ENCODE assay signal across 1 cellular context in genomic region chr1:80533775-80534314, GRCh38.
TF ChIP-seq lines count a peak whose summit lies in the region.

No MANE protein-coding gene starts in this region.

TF ChIP-seq in HCT116, 20 proteins besides CTCF, POLR2A, EP300 and RAD21 (continued from another document):
- TF ChIP-seq CEBPB (IDR thresholded peaks at IDR 0.05; ENCODE audit: low read depth): no peak
- TF ChIP-seq TCF7L2 (IDR thresholded peaks at IDR 0.05; ENCODE audit: borderline replicate concordance, extremely low read depth, insufficient read depth, insufficient read length): no peak
- no peak for TF ChIP-seq ZFX (IDR thresholded peaks at IDR 0.05)
- TF ChIP-seq ELF1 (IDR thresholded peaks at IDR 0.05; ENCODE audit: borderline replicate concordance, low read depth): no peak
- TF ChIP-seq POLR2AphosphoS5 (IDR thresholded peaks at IDR 0.05; ENCODE audit: low read depth, low read length): no peak
- no peak for TF ChIP-seq MAX (IDR thresholded peaks at IDR 0.05)
- TF ChIP-seq SIN3A (IDR thresholded peaks at IDR 0.05; ENCODE audit: low read depth): no peak
- TF ChIP-seq EGR1 (IDR thresholded peaks at IDR 0.05; ENCODE audit: low read depth): no peak
- no peak for TF ChIP-seq ZNF274 (IDR thresholded peaks at IDR 0.05; ENCODE audit: low read depth, low read length)
- no peak for TF ChIP-seq FOSL1 (IDR thresholded peaks at IDR 0.05; ENCODE audit: low read depth)
TF ChIP-seq in HCT116: peak in this region for 0.
